In genomic region chr6:110593637-110594036, GRCh38 we compare ENCODE assay signal across 25 cellular contexts.
DNase-seq lines count a peak whose midpoint lies in the region; ATAC-seq, FAIRE-seq and TF ChIP-seq lines count a peak whose summit lies in the region.
"Had no signal": no experiment of that assay in that cellular context is flagged by ENCODE, and none has a peak within 500 bp of the region (broad histone marks: within the 10 kb centered on the region; RNA-seq: fewer than 3 reads in every experiment).

No MANE protein-coding gene starts in this region.

- in situ Hi-C loops in HepG2 (cut with HindIII; ENCODE audit: extremely low pct_ligation_motif_present, low pct_unique_long_range_greater_than_20kb) = no loop called here
- in situ Hi-C loops in K562 (cut with MboI) = no loop called here

- FAIRE-seq in HepG2 (lab: Jason Lieb, UNC) = no peak
- no peak for FAIRE-seq in K562 (lab: Jason Lieb, UNC)
- FAIRE-seq: A549, D721Med, GM12878 had no signal

- ATAC-seq in HepG2 (no peak), right lobe of liver (no peak), K562 (no peak), HG03460 (IDR thresholded peaks at IDR 0.05; ENCODE audit: unreplicated experiment) (no peak)
- no peak for ATAC-seq in activated naive CD4-positive, alpha-beta T cell treated with anti-CD3 and anti-CD28 coated beads, Interleukin-2, amount 50 U/mL, for 72 hours
- ATAC-seq: A549, GM12878, GM23338, HCT116 had no signal

- H2BK15ac ChIP-seq in neuronal stem cell (ENCODE audit: low read length) = no peak overlapping the region

- no peak overlapping the region for H3K23ac ChIP-seq in neuronal stem cell (ENCODE audit: low read depth, low read length, poor library complexity)

- H3K4me2 ChIP-seq in HepG2 (ENCODE audit: low read depth, low read length) (no peak overlapping the region), K562 (ENCODE audit: insufficient read depth, low read length) (no peak overlapping the region), neuronal stem cell (ENCODE audit: insufficient read depth, low read length, poor library complexity, severe bottlenecking) (no peak overlapping the region)
- H3K4me2 ChIP-seq: A549; BLaER1 treated with 17β-estradiol and CSF1 and Interleukin-3, amounts not matched to agents 10 nM and 100 nM; GM23338 had no signal

- H4K20me1 ChIP-seq in HepG2 (ENCODE audit: insufficient read depth, low read length) (no peaks in the 10 kb centered on the region), K562 (replicated peaks; ENCODE audit: control insufficient read depth, insufficient read depth, low read length) (no peaks in the 10 kb centered on the region)
- H4K20me1 ChIP-seq: BLaER1 treated with 17β-estradiol and CSF1 and Interleukin-3, amounts not matched to agents 10 nM and 100 nM had no signal

- no peak for TF ChIP-seq EP300 in HepG2 (IDR thresholded peaks at IDR 0.05; ENCODE audit: low read depth in 2 of 2, low read length in 2 of 2)
- no peak for TF ChIP-seq EP300 in HepG2 (CRISPR knock-in tag; IDR thresholded peaks at IDR 0.05; ENCODE audit: borderline replicate concordance)
- no peak for TF ChIP-seq EP300 in K562 (IDR thresholded peaks at IDR 0.05; ENCODE audit: low read length)

- H3K4ac ChIP-seq in neuronal stem cell (ENCODE audit: low read length) = no peak overlapping the region

- no peak overlapping the region for H3K14ac ChIP-seq in neuronal stem cell (ENCODE audit: low read length)

- POLR2A ChIA-PET in HepG2 (lab: Yijun Ruan, JAX) (no interaction called here), K562 (lab: Yijun Ruan, JAX) (interaction anchor here (0.6 kb wide), 1 partner anchor 281 kb away, joined by 3 read pairs; the partner anchor contains the start of gene AMD1)

- H4K91ac ChIP-seq in neuronal stem cell (ENCODE audit: low read depth, low read length, poor library complexity) = no peak overlapping the region

- no TSS peak for BruUV-seq in HepG2 (replicated peaks; lab: Mats Ljungman, UMichigan)
- no TSS peak for BruUV-seq in K562 (replicated peaks; lab: Mats Ljungman, UMichigan)

- H3K9ac ChIP-seq in HepG2 (ENCODE audit: insufficient read depth, low read depth, low read length) = no peak overlapping the region
- H3K9ac ChIP-seq in K562 (ENCODE audit: insufficient read depth in 1 of 2, low read depth in 2 of 2, low read length in 2 of 2) = no peak overlapping the region
- H3K9ac ChIP-seq in neuronal stem cell (ENCODE audit: low read depth, low read length, poor library complexity) = no peak overlapping the region
- H3K9ac ChIP-seq: BLaER1 treated with 17β-estradiol and CSF1 and Interleukin-3, amounts not matched to agents 10 nM and 100 nM had no signal

- CTCF ChIA-PET in HepG2 (lab: Yijun Ruan, JAX; ENCODE audit: low intra/inter-chr PET ratio, low total read pairs) = no interaction called here
- CTCF ChIA-PET in K562 (lab: Yijun Ruan, JAX; ENCODE audit: low intra/inter-chr PET ratio) = no interaction called here

- peaks cover 48% of the 10 kb centered on the region for H3K4me1 ChIP-seq in HepG2 (ENCODE audit: insufficient read depth, low read length)
- H3K4me1 ChIP-seq in right lobe of liver = no peaks in the 10 kb centered on the region
- no peaks in the 10 kb centered on the region; a peak in 1 of 5 replicates for H3K4me1 ChIP-seq in K562 (replicated peaks in 1 of 2; ENCODE audit: control insufficient read depth in 2 of 2, insufficient read depth in 2 of 2, low read length in 2 of 2)
- peaks cover 0 to 4% of the 10 kb centered on the region in 2 donors for H3K4me1 ChIP-seq in neuronal stem cell (ENCODE audit: control insufficient read depth in 2 of 2, insufficient read depth in 1 of 2, low read depth in 1 of 2, low read length in 2 of 2)
- H3K4me1 ChIP-seq: A549, BE2C had no signal

- no peak for TF ChIP-seq POLR2A in HepG2 (IDR thresholded peaks at IDR 0.05; ENCODE audit: insufficient read depth in 1 of 2, low read depth in 2 of 2, low read length in 2 of 2)
- no peak for TF ChIP-seq POLR2A in right lobe of liver (IDR thresholded peaks at IDR 0.05)
- TF ChIP-seq POLR2A in K562 (conservative IDR thresholded peaks at IDR 0.05) = no peak

- peaks cover 0 to 5% of the 10 kb centered on the region in 2 donors for H3K9me3 Mint-ChIP-seq in activated naive CD4-positive, alpha-beta T cell treated with anti-CD3 and anti-CD28 coated beads, Interleukin-2, amount 50 U/mL, for 72 hours
- H3K9me3 Mint-ChIP-seq: CD4-positive, alpha-beta T cell; GM23338; H9 had no signal

- H3K18ac ChIP-seq in neuronal stem cell (ENCODE audit: low read length) = no peak overlapping the region

- TF ChIP-seq RAD21 in HepG2 (CRISPR knock-in tag; IDR thresholded peaks at IDR 0.05) (no peak), K562 (CRISPR knock-in tag; conservative IDR thresholded peaks at IDR 0.05 in 1 of 2, IDR thresholded peaks at IDR 0.05 in 1 of 2) (no peak)

- peaks cover 5% of the 10 kb centered on the region; the same call in 1 of the 2 replicates for H3K9me3 ChIP-seq in HepG2 (ENCODE audit: low read length)
- no peaks in the 10 kb centered on the region for H3K9me3 ChIP-seq in right lobe of liver
- H3K9me3 ChIP-seq in K562 (replicated peaks; ENCODE audit: control insufficient read depth, insufficient read depth, low read depth, low read length) = no peaks in the 10 kb centered on the region
- H3K9me3 ChIP-seq in neuronal stem cell (replicated peaks in 1 of 2; ENCODE audit: control insufficient read depth in 2 of 2, insufficient read depth in 1 of 2, low read depth in 1 of 2, low read length in 2 of 2) = no peaks in the 10 kb centered on the region
- H3K9me3 ChIP-seq: A549, BE2C had no signal

- H4K8ac ChIP-seq in neuronal stem cell (ENCODE audit: low read depth, low read length) = no peak overlapping the region

- H2BK120ac ChIP-seq in neuronal stem cell (ENCODE audit: low read depth, low read length) = no peak overlapping the region

- H3K79me2 ChIP-seq in HepG2 (ENCODE audit: insufficient read depth, low read length) (no peaks in the 10 kb centered on the region), K562 (ENCODE audit: control insufficient read depth, insufficient read depth, low read length) (no peaks in the 10 kb centered on the region)

- H3K27ac ChIP-seq in HepG2 (ENCODE audit: extremely low read length, insufficient read depth, low read length) = no peak overlapping the region
- no peak overlapping the region for H3K27ac ChIP-seq in right lobe of liver
- H3K27ac ChIP-seq in K562 (ENCODE audit: extremely low read depth, low read depth, low read length) = no peak overlapping the region
- no peak overlapping the region for H3K27ac ChIP-seq in neuronal stem cell (replicated peaks; ENCODE audit: low read length)
- H3K27ac ChIP-seq: A549; BLaER1 treated with 17β-estradiol and CSF1 and Interleukin-3, amounts not matched to agents 10 nM and 100 nM had no signal

- TF ChIP-seq CTCF in HepG2 (CRISPR knock-in tag; IDR thresholded peaks at IDR 0.05) = no peak
- no peak for TF ChIP-seq CTCF in right lobe of liver (IDR thresholded peaks at IDR 0.05)
- no peak for TF ChIP-seq CTCF in K562 (IDR thresholded peaks at IDR 0.05 in 2 of 3, conservative IDR thresholded peaks at IDR 0.05 in 1 of 3; ENCODE audit: insufficient read depth in 2 of 3, low read depth in 1 of 3, low read length in 3 of 3)

- no peak overlapping the region for H2BK5ac ChIP-seq in neuronal stem cell (ENCODE audit: low read length)

- H3K27me3 ChIP-seq in HepG2 (ENCODE audit: control insufficient read depth in 1 of 2, insufficient read depth in 2 of 2, low read length in 2 of 2) (no peaks in the 10 kb centered on the region), right lobe of liver (no peaks in the 10 kb centered on the region), K562 (ENCODE audit: control insufficient read depth in 2 of 2, insufficient read depth in 2 of 2, low read length in 2 of 2) (no peaks in the 10 kb centered on the region), neuronal stem cell (ENCODE audit: control insufficient read depth in 3 of 3, insufficient read depth in 3 of 3, low read depth in 1 of 3, low read length in 3 of 3) (no peaks in the 10 kb centered on the region)
- H3K27me3 ChIP-seq: BE2C; BLaER1 treated with 17β-estradiol and CSF1 and Interleukin-3, amounts not matched to agents 10 nM and 100 nM had no signal

- H2BK12ac ChIP-seq in neuronal stem cell (ENCODE audit: low read length) = no peak overlapping the region

- no peaks in the 10 kb centered on the region for H3K36me3 ChIP-seq in HepG2 (replicated peaks in 1 of 2; ENCODE audit: control insufficient read depth in 1 of 2, insufficient read depth in 2 of 2, low read length in 2 of 2)
- no peaks in the 10 kb centered on the region for H3K36me3 ChIP-seq in right lobe of liver
- no peaks in the 10 kb centered on the region for H3K36me3 ChIP-seq in K562 (ENCODE audit: control insufficient read depth, insufficient read depth, low read length)
- H3K36me3 ChIP-seq in neuronal stem cell (replicated peaks in 1 of 2; ENCODE audit: control insufficient read depth in 2 of 2, insufficient read depth in 2 of 2, low read length in 2 of 2) = no peaks in the 10 kb centered on the region
- H3K36me3 ChIP-seq: BE2C; BLaER1 treated with 17β-estradiol and CSF1 and Interleukin-3, amounts not matched to agents 10 nM and 100 nM had no signal

- H3K9me1 ChIP-seq in K562 (ENCODE audit: control insufficient read depth, insufficient read depth, low read length) = no peaks in the 10 kb centered on the region

- no peak overlapping the region for H2AK5ac ChIP-seq in neuronal stem cell (ENCODE audit: low read depth, low read length)

- DNase-seq in HepG2 (ENCODE audit: low spot score) (peak; percentile 12), right lobe of liver (no peak), K562 (ENCODE audit: extremely low read depth in 1 of 4, low spot score in 3 of 4) (no peak), neuronal stem cell (ENCODE audit: low spot score) (no peak), medulla oblongata (ENCODE audit: extremely low spot score) (no peak)
- no peak for DNase-seq in activated naive CD4-positive, alpha-beta T cell treated with anti-CD3 and anti-CD28 coated beads, Interleukin-2, amount 50 U/mL, for 72 hours (ENCODE audit: low spot score in 2 of 2)
- DNase-seq: 8988T; ACHN; AML-193; BE2C; CD4-positive, alpha-beta T cell; CD8-positive, alpha-beta memory T cell; DMS 273 treated with DMSO at 0.1 percent for 48 hours; DMS79; EL; GDM1; H9 had no signal

- no peak overlapping the region for H3K27ac Mint-ChIP-seq in activated naive CD4-positive, alpha-beta T cell treated with anti-CD3 and anti-CD28 coated beads, Interleukin-2, amount 50 U/mL, for 72 hours
- H3K27ac Mint-ChIP-seq: CD4-positive, alpha-beta T cell; GM23338; H9 had no signal

- H2AFZ ChIP-seq in HepG2 (ENCODE audit: low read length) (no peak overlapping the region), K562 (ENCODE audit: low read depth, low read length) (no peak overlapping the region), neuronal stem cell (ENCODE audit: low read length) (peak overlapping the region; percentile 67)
- H2AFZ ChIP-seq: GM23338 had no signal

- no peaks in the 10 kb centered on the region for H3K36me3 Mint-ChIP-seq in activated naive CD4-positive, alpha-beta T cell treated with anti-CD3 and anti-CD28 coated beads, Interleukin-2, amount 50 U/mL, for 72 hours
- H3K36me3 Mint-ChIP-seq: CD14-positive monocyte had no signal

- no peaks in the 10 kb centered on the region for H3K79me1 ChIP-seq in neuronal stem cell (ENCODE audit: low read depth, low read length)

- H3K4me3 ChIP-seq in HepG2 (replicated peaks in 1 of 3; ENCODE audit: insufficient read depth in 1 of 3, low read depth in 2 of 3, low read length in 3 of 3) (no peak overlapping the region), right lobe of liver (no peak overlapping the region), K562 (no peak overlapping the region), neuronal stem cell (ENCODE audit: low read length in 2 of 2) (no peak overlapping the region)
- H3K4me3 ChIP-seq: A549; BLaER1 treated with 17β-estradiol and CSF1 and Interleukin-3, amounts not matched to agents 10 nM and 100 nM; GM12878; GM23338 had no signal

- intact Hi-C loops in HepG2 (cut with micrococcal nuclease; ENCODE audit: unreplicated experiment) (loop anchor here (10.0 kb wide), 1 partner anchor 69 kb away; no protein-coding TSS in a partner anchor), right lobe of liver (cut with DNase I) (no loop called here), K562 (cut with micrococcal nuclease) (no loop called here)

- 88% methylated on average over 1 of the region's 1 CpG for WGBS in HepG2 (ENCODE audit: low lambda C conversion rate)
- no CpG with 5 or more reads among the region's 1 CpG for WGBS in right lobe of liver (ENCODE audit: insufficient coverage, low coverage, low lambda C conversion rate, missing lambda C conversion rate)
- WGBS in K562 (ENCODE audit: insufficient coverage, low coverage, missing lambda C conversion rate) = 38% methylated on average over 1 of the region's 1 CpG
- WGBS in neuronal stem cell (ENCODE audit: extremely low coverage in 2 of 2, insufficient read length in 2 of 2, insufficient replicate concordance in 1 of 2), 2 donors = no CpG with 5 or more reads among the region's 1 CpG

Comparison
In these comparisons a context has a peak if more than half of its experiments do, and no peak if none do; other contexts are left out.
1. Of the 241 proteins assayed by ChIP-seq in both HepG2 and K562: peak only in HepG2: ZNF644; only in K562: TFE3; in both: none; in neither: 239.